In the genomic region with DNA sequence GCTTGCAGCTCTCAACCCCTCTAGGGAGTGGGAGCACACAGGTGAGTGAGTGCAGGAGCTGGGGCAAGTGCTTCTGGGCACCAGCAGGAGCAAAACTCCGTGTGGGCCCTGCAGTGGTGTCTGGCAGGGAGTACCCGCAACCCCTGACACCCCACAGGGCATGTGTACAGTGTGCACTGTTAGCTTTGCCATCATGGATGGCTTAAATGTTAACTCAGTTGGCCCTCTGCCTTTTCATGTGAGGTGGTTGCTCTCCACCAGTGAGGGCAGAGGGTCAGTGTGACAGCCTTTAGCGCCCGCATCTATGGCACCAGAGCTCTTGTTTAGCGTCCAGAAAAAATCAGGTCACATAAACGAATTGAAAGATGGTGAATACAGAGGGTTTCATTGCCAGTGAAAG, we compare ENCODE assay signal across 29 cellular contexts.
"Had no signal": no experiment of that assay in that cellular context is flagged by ENCODE, and none has a peak within 500 bp of the region (broad histone marks: within the 10 kb centered on the region; RNA-seq: fewer than 3 reads in every experiment).

No MANE protein-coding gene starts in this region.

- H3K4me2 ChIP-seq: hepatocyte, neural progenitor cell had no signal

- H3K9me3 Mint-ChIP-seq: natural killer cell had no signal

- H3K4me3 Mint-ChIP-seq: natural killer cell; nephron progenitor cell; neural progenitor cell; stimulated activated naive CD8-positive, alpha-beta T cell treated with anti-CD3 and anti-CD28 coated beads, Interleukin-15, Interleukin-2, amounts not matched to agents 100 ng/mL and 50 ng/mL, for 24 hours had no signal

- DNase-seq: heart right ventricle; kidney glomerular epithelial cell; left cardiac atrium; left lung; lower lobe of right lung; mammary epithelial cell; mesenchymal stem cell; natural killer cell; nephron progenitor cell; ovary; stimulated activated CD4-positive, alpha-beta T cell treated with anti-CD3 and anti-CD28 coated beads, Interleukin-12 subunit alpha, Interleukin-12 subunit beta, amount 100 ng/mL, for 4 hours; stimulated activated CD4-positive, alpha-beta T cell treated with anti-CD3 and anti-CD28 coated beads, Interleukin-15, amount 100 ng/mL, for 24 hours; stimulated activated CD4-positive, alpha-beta T cell treated with anti-CD3 and anti-CD28 coated beads, Interleukin-2, amount 100 ng/mL, for 24 hours; stimulated activated CD4-positive, alpha-beta T cell treated with anti-CD3 and anti-CD28 coated beads, Interleukin-4, amount 100 ng/mL, for 1 hour; stimulated activated naive CD4-positive, alpha-beta T cell; tibial artery; trophoblast cell; upper lobe of right lung had no signal

- H3K4me1 ChIP-seq: heart right ventricle, left lung, lower lobe of right lung, neural progenitor cell, right atrium auricular region, suprapubic skin, tibial artery, upper lobe of right lung had no signal

- H3K36me3 ChIP-seq: left lung, lower lobe of right lung, ovary, suprapubic skin, upper lobe of right lung had no signal

- ATAC-seq: left cardiac atrium, left lung, lower lobe of right lung, natural killer cell, sciatic nerve, upper lobe of right lung had no signal

- H2AFZ ChIP-seq: hepatocyte, neural progenitor cell had no signal

- H3K27ac ChIP-seq: heart right ventricle, hepatocyte, left lung, lower lobe of right lung, neural progenitor cell, ovary, right atrium auricular region, skin epidermis, suprapubic skin, thoracic aorta, tibial artery, upper lobe of right lung had no signal

- H3K9me3 ChIP-seq: lower lobe of right lung, ovary, right atrium auricular region, suprapubic skin, thoracic aorta, tibial artery, upper lobe of right lung had no signal

- H3K27me3 ChIP-seq: heart right ventricle, hepatocyte, left lung, neural progenitor cell, ovary, right atrium auricular region, suprapubic skin, tibial artery, upper lobe of right lung had no signal

- H3K4me3 ChIP-seq: heart right ventricle, hepatocyte, left lung, lower lobe of right lung, neural progenitor cell, ovary, right atrium auricular region, skin epidermis, suprapubic skin, thoracic aorta, tibial artery, upper lobe of right lung had no signal

- H3K9ac ChIP-seq: neural progenitor cell had no signal

- H3K27ac Mint-ChIP-seq: natural killer cell; nephron progenitor cell; neural progenitor cell; progenitor cell of endocrine pancreas; stimulated activated naive CD8-positive, alpha-beta T cell treated with anti-CD3 and anti-CD28 coated beads, Interleukin-15, Interleukin-2, amounts not matched to agents 100 ng/mL and 50 ng/mL, for 24 hours had no signal

- FAIRE-seq: keratinocyte, urothelium cell line had no signal

- H3K36me3 Mint-ChIP-seq: natural killer cell had no signal

- H3K4me1 Mint-ChIP-seq: natural killer cell, nephron progenitor cell, neural progenitor cell had no signal

- H3K79me2 ChIP-seq: hepatocyte had no signal

- H3K27me3 Mint-ChIP-seq: progenitor cell of endocrine pancreas had no signal
